26 cellular contexts compared by ENCODE assay signal in genomic region chr6:55841341-55841740, GRCh38. TPM values are rescaled to one million over a fixed set of nuclear protein-coding genes. Genes with fewer than 3 reads are reported as not detected.
DNase-seq lines count a peak whose midpoint lies in the region; TF ChIP-seq lines count a peak whose summit lies in the region.
"Had no signal": no experiment of that assay in that cellular context is flagged by ENCODE, and none has a peak within 500 bp of the region (broad histone marks: within the 10 kb centered on the region; RNA-seq: fewer than 3 reads in every experiment).

No MANE protein-coding gene starts in this region.

- H3K9me3 Mint-ChIP-seq in CD4-positive, alpha-beta memory T cell: peaks cover 2 to 22% (median 4%) of the 10 kb centered on the region in 8 donors
- H3K9me3 Mint-ChIP-seq: HFFc6 had no signal

- CTCF ChIA-PET in CD4-positive, alpha-beta memory T cell (lab: Charles Lee; ENCODE audit: partially characterized antibody): no interaction called here

- no peaks in the 10 kb centered on the region for H3K9me3 ChIP-seq in CD4-positive, alpha-beta memory T cell (ENCODE audit: control insufficient read depth in 1 of 2, low read length in 2 of 2)
- H3K9me3 ChIP-seq: A549; BLaER1 treated with 17β-estradiol and CSF1 and Interleukin-3, amounts not matched to agents 10 nM and 100 nM; HAP-1 had no signal

- POLR2A ChIA-PET in CD4-positive, alpha-beta memory T cell (lab: Charles Lee; ENCODE audit: partially characterized antibody): no interaction called here

- H3K36me3 ChIP-seq in CD4-positive, alpha-beta memory T cell (ENCODE audit: insufficient read depth, low read length): no peaks in the 10 kb centered on the region
- H3K36me3 ChIP-seq: BLaER1 treated with 17β-estradiol and CSF1 and Interleukin-3, amounts not matched to agents 10 nM and 100 nM; HAP-1 had no signal

- H3K4me1 Mint-ChIP-seq in CD4-positive, alpha-beta memory T cell: no peaks in the 10 kb centered on the region
- H3K4me1 Mint-ChIP-seq: IgD-negative memory B cell had no signal

- H3K27me3 ChIP-seq in CD4-positive, alpha-beta memory T cell (ENCODE audit: insufficient read depth, low read length): no peaks in the 10 kb centered on the region
- H3K27me3 ChIP-seq: BLaER1 treated with 17β-estradiol and CSF1 and Interleukin-3, amounts not matched to agents 10 nM and 100 nM had no signal

- H3K4me3 Mint-ChIP-seq in CD4-positive, alpha-beta memory T cell: no peak overlapping the region
- H3K4me3 Mint-ChIP-seq: CD4-positive, alpha-beta T cell; HFFc6; IgD-negative memory B cell had no signal

- TF ChIP-seq CTCF in GM12865 (IDR thresholded peaks at IDR 0.05; ENCODE audit: insufficient read depth, low read depth, low read length, missing control alignments): no peak
- TF ChIP-seq CTCF in epithelial cell of esophagus (IDR thresholded peaks at IDR 0.05; ENCODE audit: insufficient read depth, low read depth, low read length, missing control alignments): no peak

- H3K27ac Mint-ChIP-seq in CD4-positive, alpha-beta memory T cell: no peak overlapping the region
- H3K27ac Mint-ChIP-seq: CD4-positive, alpha-beta T cell; HFFc6; IgD-negative memory B cell had no signal

- H3K27me3 Mint-ChIP-seq in CD4-positive, alpha-beta memory T cell: no peaks in the 10 kb centered on the region
- H3K27me3 Mint-ChIP-seq: CD4-positive, alpha-beta T cell; IgD-negative memory B cell had no signal

- H3K4me3 ChIP-seq in GM12865 (ENCODE audit: low read depth, low read length): no peak overlapping the region
- H3K4me3 ChIP-seq in epithelial cell of esophagus (ENCODE audit: low read length): no peak overlapping the region
- no peak overlapping the region for H3K4me3 ChIP-seq in CD4-positive, alpha-beta memory T cell (ENCODE audit: low read length in 2 of 2)
- H3K4me3 ChIP-seq: A549; BLaER1 treated with 17β-estradiol and CSF1 and Interleukin-3, amounts not matched to agents 10 nM and 100 nM; HAP-1 had no signal

- DNase-seq in GM12865 (ENCODE audit: low read depth) (peak; percentile 10), H4 (ENCODE audit: low spot score) (peak; percentile 59), SW480 (ENCODE audit: low spot score) (peak; percentile 39), epithelial cell of esophagus (ENCODE audit: low read depth) (peak; percentile 18)
- no peak for DNase-seq in effector CD4-positive, alpha-beta T cell
- no peak for DNase-seq in NK-92 treated with Interleukin-12 subunit alpha and Interleukin-12 subunit beta, amount 100 ng/mL, for 24 hours (lab: John Stamatoyannopoulos, UW)
- no peak for DNase-seq in CD4-positive, alpha-beta memory T cell
- DNase-seq: AML-193; CD4-positive, alpha-beta T cell; COR-L47; DMS53; HFFc6; MV-4-11; NCI-H1105; NCI-H1436 treated with DMSO at 0.1 percent for 48 hours; NCI-H1930; NCI-H446; NCI-H524 treated with DMSO at 0.1 percent for 48 hours; NCI-H774 had no signal

- no peak overlapping the region for H3K27ac ChIP-seq in CD4-positive, alpha-beta memory T cell (ENCODE audit: low read depth, low read length)
- H3K27ac ChIP-seq: A549; BLaER1 treated with 17β-estradiol and CSF1 and Interleukin-3, amounts not matched to agents 10 nM and 100 nM; KMS-11 had no signal

- no peaks in the 10 kb centered on the region for H3K36me3 Mint-ChIP-seq in CD4-positive, alpha-beta memory T cell
- H3K36me3 Mint-ChIP-seq: IgD-negative memory B cell had no signal

- no peaks in the 10 kb centered on the region for H3K4me1 ChIP-seq in CD4-positive, alpha-beta memory T cell (ENCODE audit: insufficient read depth, low read length)
- H3K4me1 ChIP-seq: A549; BLaER1 treated with 17β-estradiol and CSF1 and Interleukin-3, amounts not matched to agents 10 nM and 100 nM; HAP-1 had no signal

- intact Hi-C loops in CD4-positive, alpha-beta memory T cell (cut with micrococcal nuclease): no loop called here

RNA-seq across cellular contexts. Expression of gene BMP5, which starts 34.0 kb away (rescaled TPM):
- 0.37 and 1.2 TPM in 2 replicates for total RNA-seq in H4 (2014; rRNA removed; shearing (Covaris generic))
- total RNA-seq in CD4-positive, alpha-beta memory T cell: not detected
- not detected for polyA plus RNA-seq in CD4-positive, alpha-beta memory T cell
- total RNA-seq: CD4-positive, alpha-beta T cell; G401; HFFc6; OCI-LY7 had no signal
- polyA plus RNA-seq: IgD-negative memory B cell had no signal

Comparison
In these comparisons a context has a peak if more than half of its experiments do, and no peak if none do; other contexts are left out.
1. DNase-seq: peak in GM12865 (single experiment), H4 (single experiment), SW480 (single experiment) and epithelial cell of esophagus (single experiment); none in effector CD4-positive, alpha-beta T cell (single experiment), NK-92 treated with Interleukin-12 subunit alpha and Interleukin-12 subunit beta, amount 100 ng/mL, for 24 hours (single experiment) and CD4-positive, alpha-beta memory T cell (0 of 5).